Comparison of ENCODE assay signal across 8 cellular contexts in genomic region chr7:2520131-2520807, GRCh38. TPM values are rescaled to one million over a fixed set of nuclear protein-coding genes. Genes with fewer than 3 reads are reported as not detected.
DNase-seq lines count a peak whose midpoint lies in the region; ATAC-seq and TF ChIP-seq lines count a peak whose summit lies in the region.

No MANE protein-coding gene starts in this region.

- H3K4me3 ChIP-seq in adipocyte (ENCODE audit: low read length), result peak overlapping the region; percentile 76
- H3K4me3 ChIP-seq in testis, result peak overlapping the region; percentile 23 to 42

- no peak for TF ChIP-seq POLR2A in testis (IDR thresholded peaks at IDR 0.05)

- WGBS in testis, 2 donors, result 9 to 26% methylated on average over 4 to 22 of the region's 38 CpGs

- H3K9me3 ChIP-seq in adipocyte (ENCODE audit: control insufficient read depth, low read length), result no peaks in the 10 kb centered on the region
- H3K9me3 ChIP-seq in testis, result no peaks in the 10 kb centered on the region

- peak; percentile 24 for DNase-seq in NCI-H345 (lab: John Stamatoyannopoulos, UW)
- no peak for DNase-seq in NCI-H345 treated with DMSO at 0.1 percent for 48 hours (lab: John Stamatoyannopoulos, UW; ENCODE audit: unreplicated experiment)
- DNase-seq in M059J (ENCODE audit: low read depth), result peak; percentile 74
- peak; percentile 47 for DNase-seq in adipocyte (ENCODE audit: low read depth)
- peak; percentile 68 for DNase-seq in left colon
- peak; percentile 38 for DNase-seq in testis
- no peak for DNase-seq in NCI-H128 (lab: John Stamatoyannopoulos, UW; ENCODE audit: unreplicated experiment)

- H3K36me3 ChIP-seq in adipocyte (ENCODE audit: control insufficient read depth, insufficient read depth, low read length, severe bottlenecking) (no peaks in the 10 kb centered on the region), testis (ENCODE audit: low read depth, missing control alignments) (no peaks in the 10 kb centered on the region)

- no peak overlapping the region for H3K27ac ChIP-seq in testis

- H3K9ac ChIP-seq in adipocyte (ENCODE audit: low read length), result peak overlapping the region; percentile 47

- ATAC-seq in left colon, result no peak
- no peak for ATAC-seq in GM21526 (IDR thresholded peaks at IDR 0.05; ENCODE audit: low FRiP score, unreplicated experiment)

- no peaks in the 10 kb centered on the region for H3K27me3 ChIP-seq in adipocyte (replicated peaks; ENCODE audit: control insufficient read depth, insufficient read depth, low read length)
- H3K27me3 ChIP-seq in testis, result no peaks in the 10 kb centered on the region

- no peak for TF ChIP-seq CTCF in testis (IDR thresholded peaks at IDR 0.05)

- intact Hi-C loops in left colon (cut with DNase I, micrococcal nuclease), result no loop called here
- intact Hi-C loops in testis (cut with DNase I; ENCODE audit: low total_unique reads), result no loop called here

- H3K4me1 ChIP-seq in adipocyte (ENCODE audit: control insufficient read depth, insufficient read depth, low read length) (peaks cover 67% of the 10 kb centered on the region), testis (peaks cover 47% of the 10 kb centered on the region)

RNA-seq across cellular contexts. Expression of gene LFNG, which starts 0.7 kb away (rescaled TPM):
- 4.9 and 11.9 TPM in 2 replicates for total RNA-seq in M059J (2014; rRNA removed; shearing (Covaris generic))
- 10 to 100 TPM; 48.3 to 70.1 TPM for total RNA-seq in left colon
- 10 to 100 TPM; 18.3 to 34.1 TPM for total RNA-seq in testis
- 10.1 TPM for polyA plus RNA-seq in testis (ENCODE audit: insufficient read depth, low read depth, low replicate concordance)

RNA-seq across cellular contexts. Expression of gene BRAT1, which starts 35.1 kb away (rescaled TPM):
- total RNA-seq in M059J (2014; rRNA removed; shearing (Covaris generic)), result 18.8 and 39.0 TPM in 2 replicates
- total RNA-seq in left colon (10 to 100 TPM; 21.8 to 21.9 TPM), testis (100 to 1,000 TPM; 104 to 108 TPM)
- polyA plus RNA-seq in testis (ENCODE audit: insufficient read depth, low read depth, low replicate concordance), result 45.3 TPM

RNA-seq across cellular contexts. Expression of gene IQCE, which starts 38.5 kb away (rescaled TPM):
- total RNA-seq in M059J (2014; rRNA removed; shearing (Covaris generic)), result 7.9 and 11.2 TPM in 2 replicates
- total RNA-seq in left colon (10 to 100 TPM; 28.5 to 30.5 TPM), testis (100 to 1,000 TPM in 1 of 2 donors, 10 to 100 TPM in 1; 57.9 to 139 TPM)
- polyA plus RNA-seq in testis (ENCODE audit: insufficient read depth, low read depth, low replicate concordance), result 86.4 TPM

RNA-seq across cellular contexts. Expression of gene GRIFIN, which starts 44.1 kb away (rescaled TPM):
- not detected in 2 replicates for total RNA-seq in M059J (2014; rRNA removed; shearing (Covaris generic))
- total RNA-seq in left colon (not detected), testis (not detected)
- polyA plus RNA-seq in testis (ENCODE audit: insufficient read depth, low read depth, low replicate concordance), result not detected

Comparison
In these comparisons a context has a peak if more than half of its experiments do, and no peak if none do; other contexts are left out.
1. DNase-seq: peak in NCI-H345 (single experiment), M059J (single experiment), adipocyte (single experiment), left colon (2 of 2) and testis (single experiment); none in NCI-H345 treated with DMSO at 0.1 percent for 48 hours (single experiment) and NCI-H128 (single experiment).